ENCODE assay signal across 1 cellular context in genomic region chrX:153946910-153947769, GRCh38.
TF ChIP-seq lines count a peak whose summit lies in the region.

No MANE protein-coding gene starts in this region.

TF ChIP-seq in K562, 482 proteins besides CTCF, POLR2A, EP300 and RAD21 (continues in another document):
- TF ChIP-seq ZFX (CRISPR knock-in tag; IDR thresholded peaks at IDR 0.05) = peak; percentile 65
- TF ChIP-seq STAG1 (CRISPR knock-in tag; IDR thresholded peaks at IDR 0.05; ENCODE audit: borderline replicate concordance) = peak; percentile 45; the same call in 1 of the 2 replicates
- TF ChIP-seq JUN (IDR thresholded peaks at IDR 0.05; ENCODE audit: borderline replicate concordance, low read depth, low read length) = 0 out of 2 replicates have a peak, but pooled peaks have one; percentile 35
- no peak for TF ChIP-seq JUN (CRISPR knock-in tag; IDR thresholded peaks at IDR 0.05; ENCODE audit: borderline replicate concordance)
- peak in 1 of 2 experiments; percentile 67; a peak in 2 of 4 replicates for TF ChIP-seq MLLT1 (IDR thresholded peaks at IDR 0.05)
- no peak for TF ChIP-seq ZHX1 (conservative IDR thresholded peaks at IDR 0.05; ENCODE audit: low read length)
- no peak for TF ChIP-seq MAFF (IDR thresholded peaks at IDR 0.05; ENCODE audit: low read length)
- no peak for TF ChIP-seq ZBTB9 (CRISPR knock-in tag; IDR thresholded peaks at IDR 0.05)
- TF ChIP-seq DEAF1 (CRISPR knock-in tag; IDR thresholded peaks at IDR 0.05) = peak; percentile 65
- no peak for TF ChIP-seq ZNF584 (CRISPR knock-in tag; IDR thresholded peaks at IDR 0.05; ENCODE audit: low read depth)
- TF ChIP-seq CTBP1 (IDR thresholded peaks at IDR 0.05; ENCODE audit: borderline replicate concordance) = 0 out of 2 replicates have a peak, but pooled peaks have one; percentile 42
- peak; percentile 77; the same call in 1 of the 2 replicates for TF ChIP-seq POLR2AphosphoS2 (IDR thresholded peaks at IDR 0.05; ENCODE audit: low read length)
- TF ChIP-seq SUPT5H (IDR thresholded peaks at IDR 0.05) = 0 out of 2 replicates have a peak, but pooled peaks have one; percentile 17
- TF ChIP-seq TFAP4 (CRISPR knock-in tag; IDR thresholded peaks at IDR 0.05; ENCODE audit: borderline replicate concordance) = peak; percentile 63; the same call in 1 of the 2 replicates
- TF ChIP-seq SMC3 (conservative IDR thresholded peaks at IDR 0.05; ENCODE audit: insufficient read depth, low read depth, low read length) = peak; percentile 71
- TF ChIP-seq XRCC5 (IDR thresholded peaks at IDR 0.05; ENCODE audit: low read depth, low read length) = 0 out of 2 replicates have a peak, but pooled peaks have one; percentile 51
- TF ChIP-seq MYC (IDR thresholded peaks at IDR 0.05; ENCODE audit: low read depth, low read length) = 0 out of 2 replicates have a peak, but pooled peaks have one; percentile 35
- TF ChIP-seq MYC (CRISPR knock-in tag; IDR thresholded peaks at IDR 0.05; ENCODE audit: borderline replicate concordance, low read depth) = no peak
- TF ChIP-seq ZNF23 (CRISPR knock-in tag; IDR thresholded peaks at IDR 0.05) = no peak
- no peak for TF ChIP-seq CREB5 (CRISPR knock-in tag; IDR thresholded peaks at IDR 0.05)
- TF ChIP-seq ELF1 (tag; IDR thresholded peaks at IDR 0.05) = no peak
- TF ChIP-seq YY1 (IDR thresholded peaks at IDR 0.05; ENCODE audit: borderline replicate concordance in 1 of 3, control insufficient read depth in 1 of 3, extremely low read depth in 1 of 3, insufficient read depth in 3 of 3, insufficient read length in 1 of 3, insufficient replicate concordance in 2 of 3, low read depth in 1 of 3, low read length in 2 of 3) = peak in 1 of 3 experiments; percentile 48
- 0 out of 2 replicates have a peak, but pooled peaks have one; percentile 17 for TF ChIP-seq CREB1 (IDR thresholded peaks at IDR 0.05)
- TF ChIP-seq CREB1 (CRISPR knock-in tag; IDR thresholded peaks at IDR 0.05) = no peak
- TF ChIP-seq RB1 (IDR thresholded peaks at IDR 0.05; ENCODE audit: low read depth) = peak; percentile 94
- TF ChIP-seq GTF2A2 (tag; IDR thresholded peaks at IDR 0.05) = no peak
- TF ChIP-seq POLR2AphosphoS5 (IDR thresholded peaks at IDR 0.05; ENCODE audit: control insufficient read depth, insufficient read depth, low read depth, low read length) = peak; percentile 73; the same call in 1 of the 2 replicates
- no peak for TF ChIP-seq FIP1L1 (IDR thresholded peaks at IDR 0.05; ENCODE audit: low read depth, low read length, poor library complexity, severe bottlenecking)
- TF ChIP-seq ZNF592 (IDR thresholded peaks at IDR 0.05) = peak; percentile 75
- TF ChIP-seq CC2D1A (IDR thresholded peaks at IDR 0.05) = no peak
- TF ChIP-seq CBX3 (IDR thresholded peaks at IDR 0.05; ENCODE audit: borderline replicate concordance in 1 of 2, low read length in 2 of 2) = 0 out of 3 replicates have a peak, but pooled peaks of 1 of the 2 experiments have one; percentile 25
- no peak for TF ChIP-seq POLR2H (tag; IDR thresholded peaks at IDR 0.05; ENCODE audit: low read depth)
- TF ChIP-seq ZBTB1 (CRISPR knock-in tag; IDR thresholded peaks at IDR 0.05; ENCODE audit: borderline replicate concordance, low read depth) = no peak
- peak; percentile 43; the same call in 1 of the 2 replicates for TF ChIP-seq TEAD4 (IDR thresholded peaks at IDR 0.05; ENCODE audit: low read length)
- TF ChIP-seq TEAD4 (CRISPR knock-in tag; IDR thresholded peaks at IDR 0.05; ENCODE audit: borderline replicate concordance) = no peak
- TF ChIP-seq MAZ (CRISPR knock-in tag; conservative IDR thresholded peaks at IDR 0.05 in 1 of 2, IDR thresholded peaks at IDR 0.05 in 1 of 2) = peak in 1 of 2 experiments; percentile 44; a peak in 1 of 4 replicates
- TF ChIP-seq ARID4B (CRISPR knock-in tag; IDR thresholded peaks at IDR 0.05) = no peak
- TF ChIP-seq ZNF507 (tag; conservative IDR thresholded peaks at IDR 0.05) = no peak
- TF ChIP-seq RBBP5 (IDR thresholded peaks at IDR 0.05; ENCODE audit: borderline replicate concordance, insufficient read depth, low read length, poor library complexity, severe bottlenecking) = no peak
- TF ChIP-seq MXD1 (CRISPR knock-in tag; IDR thresholded peaks at IDR 0.05; ENCODE audit: borderline replicate concordance, poor library complexity, severe bottlenecking) = no peak
- 0 out of 2 replicates have a peak, but pooled peaks have one; percentile 11 for TF ChIP-seq EP400 (IDR thresholded peaks at IDR 0.05)
- no peak for TF ChIP-seq NBN (IDR thresholded peaks at IDR 0.05; ENCODE audit: low read depth)
- no peak for TF ChIP-seq TRIM24 (IDR thresholded peaks at IDR 0.05)
